29 cellular contexts compared by ENCODE assay signal in genomic region chr2:164692958-164693357, GRCh38.
"Had no signal": no experiment of that assay in that cellular context is flagged by ENCODE, and none has a peak within 500 bp of the region (broad histone marks: within the 10 kb centered on the region; RNA-seq: fewer than 3 reads in every experiment).

No MANE protein-coding gene starts in this region.

- ATAC-seq: natural killer cell; right cardiac atrium; stimulated activated memory B cell treated with anti-CD40 and anti-IgM and Interleukin-4, amounts not matched to agents 10 μg/mL and 1 μg/mL and 100 μg/mL, for 72 hours; stimulated activated naive CD8-positive, alpha-beta T cell treated with anti-CD3 and anti-CD28 coated beads, Interleukin-15, amount 100 ng/mL, for 72 hours had no signal

- H3K27ac Mint-ChIP-seq: immature natural killer cell; naive B cell; natural killer cell; nephron progenitor cell; neural progenitor cell; stimulated activated memory B cell treated with anti-CD40 and anti-IgM and Interleukin-4, amounts not matched to agents 10 μg/mL and 1 μg/mL and 100 μg/mL, for 72 hours; stimulated activated naive CD8-positive, alpha-beta T cell treated with anti-CD3 and anti-CD28 coated beads, Interleukin-15, amount 100 ng/mL, for 72 hours had no signal

- DNase-seq: hippocampal formation; immature natural killer cell; islet precursor cell; left ventricle myocardium inferior; mesendoderm; naive B cell; natural killer cell; nephron progenitor cell; occipital lobe; retina; right cardiac atrium; stimulated activated CD4-positive, alpha-beta T cell treated with anti-CD3 and anti-CD28 coated beads, Interleukin-1b, Interleukin-23, amount 100 ng/mL, for 48 hours; stimulated activated CD4-positive, alpha-beta T cell treated with anti-CD3 and anti-CD28 coated beads, Interleukin-2, amount 100 ng/mL, for 48 hours; stimulated activated CD4-positive, alpha-beta T cell treated with anti-CD3 and anti-CD28 coated beads, Interleukin-4, amount 100 ng/mL, for 4 hours; stimulated activated CD8-positive, alpha-beta memory T cell treated with anti-CD3 and anti-CD28 coated beads, Interleukin-4, amount 100 ng/mL, for 48 hours; stimulated activated naive CD4-positive, alpha-beta T cell treated with Interleukin-2 at 50 U/mL for 16 hours; stimulated activated naive CD8-positive, alpha-beta T cell treated with anti-CD3 and anti-CD28 coated beads, Interleukin-15, amount 100 ng/mL, for 72 hours; testis; thyroid gland; transverse colon; upper lobe of left lung had no signal

- H3K27me3 ChIP-seq: neural progenitor cell, neutrophil, testis, thyroid gland, transverse colon, upper lobe of left lung, vagina had no signal

- H2AFZ ChIP-seq: neural progenitor cell had no signal

- H3K4me3 ChIP-seq: left ventricle myocardium inferior, lung, neural progenitor cell, prostate gland, smooth muscle cell, testis, thyroid gland, transverse colon, upper lobe of left lung, vagina had no signal

- H3K4me1 ChIP-seq: left ventricle myocardium inferior, neural progenitor cell, prostate gland, testis, thyroid gland, transverse colon, upper lobe of left lung, vagina had no signal

- H3K9ac ChIP-seq: neural progenitor cell had no signal

- H3K9me3 Mint-ChIP-seq: mesothelial cell of epicardium; naive B cell; natural killer cell; nephron progenitor cell; neural progenitor cell; stimulated activated memory B cell treated with anti-CD40 and anti-IgM and Interleukin-4, amounts not matched to agents 10 μg/mL and 1 μg/mL and 100 μg/mL, for 72 hours; stimulated activated naive CD8-positive, alpha-beta T cell treated with anti-CD3 and anti-CD28 coated beads, Interleukin-15, amount 100 ng/mL, for 72 hours had no signal

- H3K36me3 Mint-ChIP-seq: natural killer cell had no signal

- H3K27me3 Mint-ChIP-seq: naive B cell; stimulated activated memory B cell treated with anti-CD40 and anti-IgM and Interleukin-4, amounts not matched to agents 10 μg/mL and 1 μg/mL and 100 μg/mL, for 72 hours; stimulated activated naive CD8-positive, alpha-beta T cell treated with anti-CD3 and anti-CD28 coated beads, Interleukin-15, amount 100 ng/mL, for 72 hours had no signal

- H3K4me3 Mint-ChIP-seq: immature natural killer cell; mesothelial cell of epicardium; naive B cell; natural killer cell; nephron progenitor cell; neural progenitor cell; stimulated activated memory B cell treated with anti-CD40 and anti-IgM and Interleukin-4, amounts not matched to agents 10 μg/mL and 1 μg/mL and 100 μg/mL, for 72 hours; stimulated activated naive CD8-positive, alpha-beta T cell treated with anti-CD3 and anti-CD28 coated beads, Interleukin-15, amount 100 ng/mL, for 72 hours had no signal

- H3K4me1 Mint-ChIP-seq: immature natural killer cell; natural killer cell; nephron progenitor cell; stimulated activated naive CD8-positive, alpha-beta T cell treated with anti-CD3 and anti-CD28 coated beads, Interleukin-15, amount 100 ng/mL, for 72 hours had no signal

- H3K4me2 ChIP-seq: neural progenitor cell, smooth muscle cell had no signal

- H3K36me3 ChIP-seq: neural progenitor cell, neutrophil, prostate gland had no signal

- H3K27ac ChIP-seq: left ventricle myocardium inferior, neural progenitor cell, neutrophil, prostate gland, testis, thyroid gland, transverse colon, upper lobe of left lung, vagina had no signal

- H3K9me3 ChIP-seq: left ventricle myocardium inferior, neutrophil, prostate gland, testis, thyroid gland, transverse colon, upper lobe of left lung, vagina had no signal
